15 cellular contexts compared by ENCODE assay signal in the genomic region with DNA sequence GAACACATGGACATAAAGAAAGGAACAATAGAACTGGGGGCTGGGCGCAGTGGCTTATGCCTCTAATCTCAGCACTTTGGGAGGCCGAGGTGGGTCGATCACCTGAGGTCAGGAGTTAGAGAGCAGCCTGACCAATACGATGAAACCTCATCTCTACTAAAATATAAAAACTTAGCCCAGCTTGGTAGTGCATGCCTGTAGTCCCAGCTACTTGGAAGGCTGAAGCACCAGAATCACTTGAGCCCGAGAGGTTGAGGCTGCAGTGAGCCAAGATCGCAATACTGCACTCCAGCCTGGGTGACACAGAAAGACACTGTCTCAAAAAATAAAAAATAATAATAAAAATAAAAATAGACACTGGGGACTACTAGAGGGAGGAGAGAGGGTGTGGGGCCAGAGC.
A peak's percentile ranks its signal among the peaks of the same experiment; 100 is the strongest.
DNase-seq lines count a peak whose midpoint lies in the region; ATAC-seq and TF ChIP-seq lines count a peak whose summit lies in the region.
"Had no signal": no experiment of that assay in that cellular context is flagged by ENCODE, and none has a peak within 500 bp of the region (broad histone marks: within the 10 kb centered on the region; RNA-seq: fewer than 3 reads in every experiment).

No MANE protein-coding gene starts in this region.

- H3K9me3 ChIP-seq in mammary epithelial cell (replicated peaks; ENCODE audit: insufficient read depth, low read length) (peaks cover 6% of the 10 kb centered on the region), tibial nerve (no peaks in the 10 kb centered on the region)
- H3K9me3 ChIP-seq: HAP-1 had no signal

- H3K27ac Mint-ChIP-seq in MCF 10A (ENCODE audit: low read depth, unreplicated experiment): no peak overlapping the region
- no peak overlapping the region for H3K27ac Mint-ChIP-seq in activated naive CD8-positive, alpha-beta T cell treated with anti-CD3 and anti-CD28 coated beads, Interleukin-2, amount 50 U/mL, for 24 hours
- H3K27ac Mint-ChIP-seq: CD4-positive, CD25-positive, alpha-beta regulatory T cell had no signal

- in situ Hi-C loops in mammary epithelial cell (cut with MboI; ENCODE audit: low sequenced_read_pairs in 2 of 2): no loop called here

- peaks cover 19% of the 10 kb centered on the region for H3K4me1 ChIP-seq in mammary epithelial cell (ENCODE audit: insufficient read depth, low read length)
- H3K4me1 ChIP-seq in tibial nerve: peaks cover 0 to 20% (median 4%) of the 10 kb centered on the region in 4 donors
- H3K4me1 ChIP-seq: BLaER1 treated with 17β-estradiol and CSF1 and Interleukin-3, amounts not matched to agents 10 nM and 100 nM; HAP-1 had no signal

- POLR2A ChIA-PET in MCF 10A (lab: Yijun Ruan, JAX): no interaction called here

- CTCF ChIA-PET in mammary epithelial cell (lab: Charles Lee; ENCODE audit: low non-redundant PET): interaction anchor here (0.6 kb wide), 1 partner anchor 53 kb away, joined by 3 read pairs; no protein-coding TSS in a partner anchor
- CTCF ChIA-PET in MCF 10A (lab: Yijun Ruan, JAX): no interaction called here

- DNase-seq in mammary epithelial cell (peak; percentile 2), MCF 10A (ENCODE audit: unreplicated experiment) (no peak), medulla oblongata (ENCODE audit: extremely low spot score) (peak; percentile 48), tibial nerve (ENCODE audit: low spot score in 2 of 2) (no peak)
- no peak for DNase-seq in activated naive CD8-positive, alpha-beta T cell treated with anti-CD3 and anti-CD28 coated beads, Interleukin-2, amount 50 U/mL, for 24 hours
- DNase-seq in activated T-cell treated with anti-CD3 and anti-CD28 coated beads, Interleukin-2, amount 50 U/mL, for 48 hours: no peak
- DNase-seq: CD4-positive, CD25-positive, alpha-beta regulatory T cell; DMS 273 treated with DMSO at 0.1 percent for 48 hours; GOT3 had no signal

- H4K20me1 ChIP-seq in mammary epithelial cell (ENCODE audit: insufficient read depth, low read length): no peaks in the 10 kb centered on the region
- H4K20me1 ChIP-seq: BLaER1 treated with 17β-estradiol and CSF1 and Interleukin-3, amounts not matched to agents 10 nM and 100 nM had no signal

- 34% methylated on average over 6 of the region's 6 CpGs for WGBS in mammary epithelial cell (ENCODE audit: low coverage, missing lambda C conversion rate)
- 35 to 54% methylated on average over 6 of the region's 6 CpGs for WGBS in tibial nerve, 2 donors

- no peak overlapping the region for H3K9ac ChIP-seq in mammary epithelial cell (ENCODE audit: insufficient read depth, low read length)
- H3K9ac ChIP-seq: BLaER1 treated with 17β-estradiol and CSF1 and Interleukin-3, amounts not matched to agents 10 nM and 100 nM had no signal

- ATAC-seq in activated naive CD8-positive, alpha-beta T cell treated with anti-CD3 and anti-CD28 coated beads, Interleukin-2, amount 50 U/mL, for 24 hours: no peak
- ATAC-seq in GM21619 (IDR thresholded peaks at IDR 0.05; ENCODE audit: unreplicated experiment): no peak
- ATAC-seq: HepG2 had no signal

- intact Hi-C loops in mammary epithelial cell (cut with micrococcal nuclease): no loop called here
- intact Hi-C loops in MCF 10A (cut with micrococcal nuclease): no loop called here

- no peaks in the 10 kb centered on the region for H3K79me2 ChIP-seq in mammary epithelial cell (ENCODE audit: insufficient read depth, low read length)

- peaks cover 7% of the 10 kb centered on the region for H3K9me3 Mint-ChIP-seq in MCF 10A (ENCODE audit: unreplicated experiment)
- no peaks in the 10 kb centered on the region for H3K9me3 Mint-ChIP-seq in activated naive CD8-positive, alpha-beta T cell treated with anti-CD3 and anti-CD28 coated beads, Interleukin-2, amount 50 U/mL, for 24 hours

- no peak overlapping the region for H3K4me3 Mint-ChIP-seq in MCF 10A (ENCODE audit: unreplicated experiment)
- no peak overlapping the region for H3K4me3 Mint-ChIP-seq in activated naive CD8-positive, alpha-beta T cell treated with anti-CD3 and anti-CD28 coated beads, Interleukin-2, amount 50 U/mL, for 24 hours
- H3K4me3 Mint-ChIP-seq: CD4-positive, CD25-positive, alpha-beta regulatory T cell had no signal

- no peaks in the 10 kb centered on the region for H3K36me3 Mint-ChIP-seq in MCF 10A (ENCODE audit: insufficient read depth, unreplicated experiment)
- H3K36me3 Mint-ChIP-seq in activated naive CD8-positive, alpha-beta T cell treated with anti-CD3 and anti-CD28 coated beads, Interleukin-2, amount 50 U/mL, for 24 hours (ENCODE audit: low read depth): no peaks in the 10 kb centered on the region
- H3K36me3 Mint-ChIP-seq: CD4-positive, CD25-positive, alpha-beta regulatory T cell had no signal

- no peak for TF ChIP-seq POLR2A in tibial nerve (IDR thresholded peaks at IDR 0.05)

- H3K27me3 ChIP-seq in mammary epithelial cell (ENCODE audit: insufficient read depth, low read length) (no peaks in the 10 kb centered on the region), tibial nerve (no peaks in the 10 kb centered on the region)
- H3K27me3 ChIP-seq: BLaER1 treated with 17β-estradiol and CSF1 and Interleukin-3, amounts not matched to agents 10 nM and 100 nM had no signal

- H3K36me3 ChIP-seq in mammary epithelial cell (ENCODE audit: insufficient read depth, low read length): no peaks in the 10 kb centered on the region
- no peaks in the 10 kb centered on the region for H3K36me3 ChIP-seq in tibial nerve
- H3K36me3 ChIP-seq: BLaER1 treated with 17β-estradiol and CSF1 and Interleukin-3, amounts not matched to agents 10 nM and 100 nM; HAP-1 had no signal

- H3K4me1 Mint-ChIP-seq in MCF 10A (ENCODE audit: insufficient read depth, unreplicated experiment): no peaks in the 10 kb centered on the region
- H3K4me1 Mint-ChIP-seq in activated naive CD8-positive, alpha-beta T cell treated with anti-CD3 and anti-CD28 coated beads, Interleukin-2, amount 50 U/mL, for 24 hours: no peaks in the 10 kb centered on the region
- H3K4me1 Mint-ChIP-seq: CD4-positive, CD25-positive, alpha-beta regulatory T cell had no signal

- no peak overlapping the region for H3K4me3 ChIP-seq in mammary epithelial cell (replicated peaks in 1 of 3; ENCODE audit: insufficient read depth in 1 of 3, low read depth in 2 of 3, low read length in 3 of 3)
- no peak overlapping the region for H3K4me3 ChIP-seq in tibial nerve
- H3K4me3 ChIP-seq: BLaER1 treated with 17β-estradiol and CSF1 and Interleukin-3, amounts not matched to agents 10 nM and 100 nM; HAP-1 had no signal

- H3K4me2 ChIP-seq in mammary epithelial cell (ENCODE audit: insufficient read depth, low read depth, low read length): peak overlapping the region; percentile 54
- H3K4me2 ChIP-seq: BLaER1 treated with 17β-estradiol and CSF1 and Interleukin-3, amounts not matched to agents 10 nM and 100 nM had no signal

- TF ChIP-seq EP300 in tibial nerve (IDR thresholded peaks at IDR 0.05): no peak

- no peaks in the 10 kb centered on the region for H3K27me3 Mint-ChIP-seq in MCF 10A (ENCODE audit: insufficient read depth, unreplicated experiment)
- H3K27me3 Mint-ChIP-seq in activated naive CD8-positive, alpha-beta T cell treated with anti-CD3 and anti-CD28 coated beads, Interleukin-2, amount 50 U/mL, for 24 hours: no peaks in the 10 kb centered on the region

- TF ChIP-seq CTCF in mammary epithelial cell (conservative IDR thresholded peaks at IDR 0.05 in 1 of 2, IDR thresholded peaks at IDR 0.05 in 1 of 2; ENCODE audit: extremely low read depth in 1 of 2, insufficient read depth in 1 of 2, low read depth in 1 of 2, low read length in 2 of 2) (no peak), MCF 10A (IDR thresholded peaks at IDR 0.05; ENCODE audit: unreplicated experiment) (no peak), tibial nerve (IDR thresholded peaks at IDR 0.05) (no peak)

- dilution Hi-C loops in mammary epithelial cell (cut with HindIII; ENCODE audit: low sequenced_read_pairs): no loop called here

- peak overlapping the region; percentile 48 for H2AFZ ChIP-seq in mammary epithelial cell (ENCODE audit: low read depth, low read length)

- BruUV-seq in mammary epithelial cell (replicated peaks; lab: Mats Ljungman, UMichigan): no TSS peak
- BruUV-seq in MCF 10A (replicated peaks; lab: Mats Ljungman, UMichigan): no TSS peak

- H3K27ac ChIP-seq in mammary epithelial cell (ENCODE audit: insufficient read depth, low read depth, low read length) (no peak overlapping the region), cingulate gyrus (ENCODE audit: low read depth, low read length) (peak overlapping the region; percentile 76), tibial nerve (peak overlapping the region in 3 of 4 donors; percentile 44 to 71 (median 64))
- H3K27ac ChIP-seq: 22Rv1; BLaER1 treated with 17β-estradiol and CSF1 and Interleukin-3, amounts not matched to agents 10 nM and 100 nM had no signal

Comparison
In these comparisons a context has a peak if more than half of its experiments do, and no peak if none do; other contexts are left out.
1. DNase-seq: peak in mammary epithelial cell (single experiment) and medulla oblongata (single experiment); none in MCF 10A (single experiment), tibial nerve (0 of 2), activated naive CD8-positive, alpha-beta T cell treated with anti-CD3 and anti-CD28 coated beads, Interleukin-2, amount 50 U/mL, for 24 hours (single experiment) and activated T-cell treated with anti-CD3 and anti-CD28 coated beads, Interleukin-2, amount 50 U/mL, for 48 hours (0 of 2).